8 cellular contexts compared by ENCODE assay signal in genomic region chr9:74953235-74953741, GRCh38. TPM values are rescaled to one million over a fixed set of nuclear protein-coding genes. Genes with fewer than 3 reads are reported as not detected.
DNase-seq lines count a peak whose midpoint lies in the region; ATAC-seq and TF ChIP-seq lines count a peak whose summit lies in the region.

No MANE protein-coding gene starts in this region.

- H3K79me2 ChIP-seq in parathyroid adenoma: no peaks in the 10 kb centered on the region

- no peaks in the 10 kb centered on the region for H3K9me3 ChIP-seq in esophagus squamous epithelium
- H3K9me3 ChIP-seq in parathyroid adenoma (ENCODE audit: control insufficient read depth, low read length): no peaks in the 10 kb centered on the region

- peak overlapping the region; percentile 92 for H3K27ac ChIP-seq in RWPE1
- H3K27ac ChIP-seq in esophagus squamous epithelium: peak overlapping the region; percentile 93 to 98 (median 96)
- peak overlapping the region; percentile 84 for H3K27ac ChIP-seq in parathyroid adenoma

- H3K4me3 Mint-ChIP-seq in CD14-positive monocyte: peak overlapping the region; percentile 86 to 91

- H3K9ac ChIP-seq in parathyroid adenoma: no peak overlapping the region

- peak overlapping the region; percentile 71 for H3K4me2 ChIP-seq in parathyroid adenoma (ENCODE audit: low read length)

- H3K4me1 Mint-ChIP-seq in CD14-positive monocyte: peaks cover 23% of the 10 kb centered on the region

- H3K36me3 ChIP-seq in esophagus squamous epithelium (no peaks in the 10 kb centered on the region), parathyroid adenoma (ENCODE audit: control insufficient read depth, insufficient read depth, low read length) (no peaks in the 10 kb centered on the region)

- peak overlapping the region; percentile 99 for H2AFZ ChIP-seq in parathyroid adenoma

- TF ChIP-seq POLR2A in esophagus squamous epithelium (IDR thresholded peaks at IDR 0.05): no peak

- H3K4me1 ChIP-seq in esophagus squamous epithelium (peaks cover 0 to 41% (median 4%) of the 10 kb centered on the region in 3 donors), parathyroid adenoma (no peaks in the 10 kb centered on the region)

- POLR2A ChIA-PET in RWPE1 (lab: Yijun Ruan, JAX; ENCODE audit: low non-redundant PET): interaction anchor here (0.6 kb wide), 2 partner anchors 24 to 1872 kb away, joined by 3 to 5 read pairs; no protein-coding TSS in a partner anchor

- 40 to 49% methylated on average over 7 of the region's 7 CpGs for WGBS in esophagus squamous epithelium, 2 donors

- H3K4me3 ChIP-seq in esophagus squamous epithelium (peak overlapping the region; percentile 70 to 95 (median 82)), parathyroid adenoma (ENCODE audit: low read depth, low read length) (peak overlapping the region; percentile 66)

- H3K9me3 Mint-ChIP-seq in CD14-positive monocyte: peaks cover 0 to 2% (median 0%) of the 10 kb centered on the region in 7 donors

- intact Hi-C loops in CD14-positive monocyte (cut with micrococcal nuclease): loop anchor here in 1 of 2 donors (10.0 kb wide), 1 partner anchor 72 kb away; the partner anchor contains the start of gene CARNMT1
- intact Hi-C loops in esophagus squamous epithelium (cut with DNase I): no loop called here

- no peaks in the 10 kb centered on the region for H3K27me3 ChIP-seq in esophagus squamous epithelium
- H3K27me3 ChIP-seq in parathyroid adenoma (ENCODE audit: control insufficient read depth, insufficient read depth, low read length): no peaks in the 10 kb centered on the region

- peak; percentile 1 for ATAC-seq in GM21717 (IDR thresholded peaks at IDR 0.05; ENCODE audit: unreplicated experiment)
- no peak for ATAC-seq in GM21528 (IDR thresholded peaks at IDR 0.05; ENCODE audit: low FRiP score, unreplicated experiment)
- no peak for ATAC-seq in HG03108 (IDR thresholded peaks at IDR 0.05; ENCODE audit: unreplicated experiment)

- H3K27me3 Mint-ChIP-seq in CD14-positive monocyte (ENCODE audit: low read depth in 3 of 3): peaks cover 0 to 3% (median 2%) of the 10 kb centered on the region in 3 donors

- CTCF ChIA-PET in RWPE1 (lab: Yijun Ruan, JAX): interaction anchor here (0.8 to 1.9 kb wide), 4 partner anchors 66 to 1516 kb away, joined by 3 to 5 read pairs (median 4); no protein-coding TSS in a partner anchor

- H3K36me3 Mint-ChIP-seq in CD14-positive monocyte: no peaks in the 10 kb centered on the region

- no peak for TF ChIP-seq CTCF in CD14-positive monocyte (IDR thresholded peaks at IDR 0.05)
- TF ChIP-seq CTCF in RWPE1 (conservative IDR thresholded peaks at IDR 0.05; ENCODE audit: low read depth): no peak
- no peak for TF ChIP-seq CTCF in esophagus squamous epithelium (IDR thresholded peaks at IDR 0.05)
- TF ChIP-seq CTCF in parathyroid adenoma (IDR thresholded peaks at IDR 0.05): no peak

- DNase-seq in CD14-positive monocyte (ENCODE audit: low spot score) (no peak), RWPE1 (ENCODE audit: low spot score) (no peak), esophagus squamous epithelium (lab: John Stamatoyannopoulos, UW) (no peak), ecto neural progenitor cell (ENCODE audit: low spot score) (no peak)

- H3K27ac Mint-ChIP-seq in CD14-positive monocyte: peak overlapping the region in 6 of 7 donors; percentile 57 to 89 (median 78)

RNA-seq across cellular contexts. Expression of gene C9orf40, which starts 0.6 kb away (rescaled TPM):
- polyA plus RNA-seq in CD14-positive monocyte: 1 to 10 TPM in 1 of 2 donors, under 1 TPM in 1; 0.44 to 1.1 TPM
- 1 to 10 TPM; 2.5 to 5.3 (median 4.1) TPM for total RNA-seq in esophagus squamous epithelium
